In the genomic region with DNA sequence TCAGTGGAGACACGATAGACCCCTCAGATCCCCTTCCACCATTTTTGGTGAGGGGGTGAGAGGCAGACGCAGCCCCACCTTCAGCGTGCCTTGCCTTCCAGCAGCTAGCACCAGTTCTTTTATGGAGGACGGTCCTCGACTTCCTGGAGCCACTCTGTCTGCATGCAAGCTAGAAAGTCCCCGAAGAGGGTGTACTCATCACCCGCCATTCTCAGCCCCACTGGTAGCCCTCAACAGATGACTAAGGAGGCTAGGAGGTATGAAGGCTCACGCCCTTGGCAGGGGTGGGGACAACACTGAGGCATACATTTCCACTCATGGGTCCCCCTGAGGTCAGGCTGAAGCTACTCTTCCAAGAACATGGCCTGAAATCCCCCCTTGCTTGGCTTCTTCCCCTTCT, we compare ENCODE assay signal across 2 cellular contexts.
TF ChIP-seq lines count a peak whose summit lies in the region.

No MANE protein-coding gene starts in this region.

TF ChIP-seq in IMR-90, 13 proteins besides CTCF, POLR2A, EP300 and RAD21 (continued from another document):
- TF ChIP-seq, protein P1, sequence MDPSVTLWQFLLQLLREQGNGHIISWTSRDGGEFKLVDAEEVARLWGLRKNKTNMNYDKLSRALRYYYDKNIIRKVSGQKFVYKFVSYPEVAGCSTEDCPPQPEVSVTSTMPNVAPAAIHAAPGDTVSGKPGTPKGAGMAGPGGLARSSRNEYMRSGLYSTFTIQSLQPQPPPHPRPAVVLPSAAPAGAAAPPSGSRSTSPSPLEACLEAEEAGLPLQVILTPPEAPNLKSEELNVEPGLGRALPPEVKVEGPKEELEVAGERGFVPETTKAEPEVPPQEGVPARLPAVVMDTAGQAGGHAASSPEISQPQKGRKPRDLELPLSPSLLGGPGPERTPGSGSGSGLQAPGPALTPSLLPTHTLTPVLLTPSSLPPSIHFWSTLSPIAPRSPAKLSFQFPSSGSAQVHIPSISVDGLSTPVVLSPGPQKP (IDR thresholded peaks at IDR 0.05; ENCODE audit: borderline replicate concordance, low read depth, low read length) = no peak
- no peak for TF ChIP-seq MAFK (IDR thresholded peaks at IDR 0.05; ENCODE audit: low read depth, low read length)
- no peak for TF ChIP-seq RCOR1 (IDR thresholded peaks at IDR 0.05; ENCODE audit: insufficient replicate concordance, low read length)

TF ChIP-seq in WTC11, 78 proteins besides CTCF, POLR2A, EP300 and RAD21 (continued from another document):
- TF ChIP-seq, protein P2, sequence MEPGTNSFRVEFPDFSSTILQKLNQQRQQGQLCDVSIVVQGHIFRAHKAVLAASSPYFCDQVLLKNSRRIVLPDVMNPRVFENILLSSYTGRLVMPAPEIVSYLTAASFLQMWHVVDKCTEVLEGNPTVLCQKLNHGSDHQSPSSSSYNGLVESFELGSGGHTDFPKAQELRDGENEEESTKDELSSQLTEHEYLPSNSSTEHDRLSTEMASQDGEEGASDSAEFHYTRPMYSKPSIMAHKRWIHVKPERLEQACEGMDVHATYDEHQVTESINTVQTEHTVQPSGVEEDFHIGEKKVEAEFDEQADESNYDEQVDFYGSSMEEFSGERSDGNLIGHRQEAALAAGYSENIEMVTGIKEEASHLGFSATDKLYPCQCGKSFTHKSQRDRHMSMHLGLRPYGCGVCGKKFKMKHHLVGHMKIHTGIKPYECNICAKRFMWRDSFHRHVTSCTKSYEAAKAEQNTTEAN (CRISPR knock-in tag; IDR thresholded peaks at IDR 0.05) = no peak
- TF ChIP-seq, protein P3, sequence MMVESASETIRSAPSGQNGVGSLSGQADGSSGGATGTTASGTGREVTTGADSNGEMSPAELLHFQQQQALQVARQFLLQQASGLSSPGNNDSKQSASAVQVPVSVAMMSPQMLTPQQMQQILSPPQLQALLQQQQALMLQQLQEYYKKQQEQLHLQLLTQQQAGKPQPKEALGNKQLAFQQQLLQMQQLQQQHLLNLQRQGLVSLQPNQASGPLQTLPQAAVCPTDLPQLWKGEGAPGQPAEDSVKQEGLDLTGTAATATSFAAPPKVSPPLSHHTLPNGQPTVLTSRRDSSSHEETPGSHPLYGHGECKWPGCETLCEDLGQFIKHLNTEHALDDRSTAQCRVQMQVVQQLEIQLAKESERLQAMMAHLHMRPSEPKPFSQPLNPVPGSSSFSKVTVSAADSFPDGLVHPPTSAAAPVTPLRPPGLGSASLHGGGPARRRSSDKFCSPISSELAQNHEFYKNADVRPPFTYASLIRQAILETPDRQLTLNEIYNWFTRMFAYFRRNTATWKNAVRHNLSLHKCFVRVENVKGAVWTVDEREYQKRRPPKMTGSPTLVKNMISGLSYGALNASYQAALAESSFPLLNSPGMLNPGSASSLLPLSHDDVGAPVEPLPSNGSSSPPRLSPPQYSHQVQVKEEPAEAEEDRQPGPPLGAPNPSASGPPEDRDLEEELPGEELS (CRISPR knock-in tag; IDR thresholded peaks at IDR 0.05) = no peak
- TF ChIP-seq SMAD3 (CRISPR knock-in tag; IDR thresholded peaks at IDR 0.05; ENCODE audit: borderline replicate concordance) = no peak
- no peak for TF ChIP-seq TEAD1 (CRISPR knock-in tag; IDR thresholded peaks at IDR 0.05)
- TF ChIP-seq ZBTB21 (CRISPR knock-in tag; IDR thresholded peaks at IDR 0.05; ENCODE audit: borderline replicate concordance) = no peak
- TF ChIP-seq, protein P4, sequence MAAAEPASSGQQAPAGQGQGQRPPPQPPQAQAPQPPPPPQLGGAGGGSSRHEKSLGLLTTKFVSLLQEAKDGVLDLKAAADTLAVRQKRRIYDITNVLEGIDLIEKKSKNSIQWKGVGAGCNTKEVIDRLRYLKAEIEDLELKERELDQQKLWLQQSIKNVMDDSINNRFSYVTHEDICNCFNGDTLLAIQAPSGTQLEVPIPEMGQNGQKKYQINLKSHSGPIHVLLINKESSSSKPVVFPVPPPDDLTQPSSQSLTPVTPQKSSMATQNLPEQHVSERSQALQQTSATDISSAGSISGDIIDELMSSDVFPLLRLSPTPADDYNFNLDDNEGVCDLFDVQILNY (CRISPR knock-in tag; IDR thresholded peaks at IDR 0.05) = no peak
- TF ChIP-seq ZNF219 (CRISPR knock-in tag; IDR thresholded peaks at IDR 0.05; ENCODE audit: borderline replicate concordance) = no peak
